ENCODE assay signal across 29 cellular contexts in genomic region chr2:46495347-46496030, GRCh38. TPM values are rescaled to one million over a fixed set of nuclear protein-coding genes. Genes with fewer than 3 reads are reported as not detected.
DNase-seq lines count a peak whose midpoint lies in the region; ATAC-seq and TF ChIP-seq lines count a peak whose summit lies in the region.
"Had no signal": no experiment of that assay in that cellular context is flagged by ENCODE, and none has a peak within 500 bp of the region (broad histone marks: within the 10 kb centered on the region; RNA-seq: fewer than 3 reads in every experiment).

No MANE protein-coding gene starts in this region.

- ATAC-seq in HG03135 (IDR thresholded peaks at IDR 0.05; ENCODE audit: unreplicated experiment) = no peak
- ATAC-seq: activated CD4-positive, CD25-positive, alpha-beta regulatory T cell treated with anti-CD3 and anti-CD28 coated beads, Interleukin-2, amount 50 U/mL, for 24 hours; activated T-cell treated with anti-CD3 and anti-CD28 coated beads, Interleukin-2, amount 50 U/mL, for 72 hours; body of pancreas; CD8-positive, alpha-beta T cell; Right ventricle myocardium inferior had no signal

- in situ Hi-C loops in astrocyte of the cerebellum (cut with HindIII; ENCODE audit: low sequenced_read_pairs) = no loop called here

- H3K4me3 ChIP-seq in astrocyte of the cerebellum (ENCODE audit: low read depth, low read length) = no peak overlapping the region
- H3K4me3 ChIP-seq: body of pancreas, HAP-1, hepatocyte, sigmoid colon, suprapubic skin had no signal

- H3K4me3 Mint-ChIP-seq in HFFc6 = no peak overlapping the region
- H3K4me3 Mint-ChIP-seq in type B pancreatic cell = peak overlapping the region; percentile 47
- H3K4me3 Mint-ChIP-seq: activated T-cell treated with anti-CD3 and anti-CD28 coated beads, Interleukin-2, amount 50 U/mL, for 72 hours; CD8-positive, alpha-beta T cell had no signal

- TF ChIP-seq CTCF in HFFc6 (IDR thresholded peaks at IDR 0.05) (no peak), astrocyte of the cerebellum (IDR thresholded peaks at IDR 0.05; ENCODE audit: low read depth, low read length, missing control alignments) (no peak), type B pancreatic cell (conservative IDR thresholded peaks at IDR 0.05) (no peak)

- no peaks in the 10 kb centered on the region for H3K9me3 Mint-ChIP-seq in HFFc6
- no peaks in the 10 kb centered on the region for H3K9me3 Mint-ChIP-seq in type B pancreatic cell
- H3K9me3 Mint-ChIP-seq: activated T-cell treated with anti-CD3 and anti-CD28 coated beads, Interleukin-2, amount 50 U/mL, for 72 hours; CD8-positive, alpha-beta T cell had no signal

- H3K27me3 Mint-ChIP-seq in HFFc6 (ENCODE audit: insufficient read depth) (peaks cover 10% of the 10 kb centered on the region), type B pancreatic cell (peaks cover 48% of the 10 kb centered on the region)

- DNase-seq in HFFc6 (peak; percentile 59), astrocyte of the cerebellum (ENCODE audit: low read depth) (peak; percentile 11), fibroblast of peridontal ligament (ENCODE audit: extremely low read depth) (peak; percentile 53), type B pancreatic cell (ENCODE audit: extremely low spot score, unreplicated experiment) (no peak), NCI-H1105 (lab: John Stamatoyannopoulos, UW) (no peak), SIG-M5 (lab: John Stamatoyannopoulos, UW) (no peak)
- DNase-seq: activated naive CD4-positive, alpha-beta T cell treated with anti-CD3 and anti-CD28 coated beads, Interleukin-2, amount 50 U/mL, for 16 hours; activated T-cell treated with anti-CD3 and anti-CD28 coated beads, Interleukin-2, amount 50 U/mL, for 72 hours; AML-193; body of pancreas; CD8-positive, alpha-beta T cell; GF-D8; KG1; NCI-H1694; NCI-H69; sigmoid colon; T1000 had no signal

- H3K36me3 Mint-ChIP-seq in HFFc6 (ENCODE audit: low read depth) (peaks cover 4% of the 10 kb centered on the region; the same call in 1 of the 2 replicates), type B pancreatic cell (no peaks in the 10 kb centered on the region)

- H3K27ac Mint-ChIP-seq in HFFc6 = peak overlapping the region; percentile 75
- no peak overlapping the region for H3K27ac Mint-ChIP-seq in type B pancreatic cell
- H3K27ac Mint-ChIP-seq: activated T-cell treated with anti-CD3 and anti-CD28 coated beads, Interleukin-2, amount 50 U/mL, for 72 hours; CD8-positive, alpha-beta T cell had no signal

- H3K4me1 Mint-ChIP-seq in HFFc6 (ENCODE audit: low read depth) = peaks cover 64% of the 10 kb centered on the region
- peaks cover 27% of the 10 kb centered on the region for H3K4me1 Mint-ChIP-seq in type B pancreatic cell (ENCODE audit: unreplicated experiment)

RNA-seq across cellular contexts. Expression of gene TMEM247, which starts 16.1 kb away (rescaled TPM):
- total RNA-seq in HFFc6 (2021; fragmentation: NEBNext Ultra II Directional; extraction: Animal tissue kit (Norgen Biotek cat#: 25700)) = not detected
- not detected in 2 replicates for total RNA-seq in type B pancreatic cell (ENCODE audit: low replicate concordance)
- total RNA-seq: activated CD8-positive, alpha-beta memory T cell treated with anti-CD3 and anti-CD28 coated beads for 36 hours; activated T-cell treated with anti-CD3 and anti-CD28 coated beads, Interleukin-2, amount 50 U/mL, for 72 hours; body of pancreas; CD8-positive, alpha-beta T cell; fibroblast of villous mesenchyme; hepatocyte; HT-29; lower leg skin; mononuclear cell; posterior vena cava; Right ventricle myocardium inferior; sigmoid colon; suprapubic skin had no signal

RNA-seq across cellular contexts. Expression of gene RHOQ, which starts 46.8 kb away (rescaled TPM):
- 10 to 100 TPM; 68.9 to 97.7 (median 90.2) TPM for total RNA-seq in HFFc6 (2021; fragmentation: NEBNext Ultra II Directional; extraction: Animal tissue kit (Norgen Biotek cat#: 25700))
- 41.4 and 43.1 TPM in 2 replicates for total RNA-seq in type B pancreatic cell (ENCODE audit: low replicate concordance)

RNA-seq across cellular contexts. Expression of gene ATP6V1E2, which starts 46.9 kb away (rescaled TPM):
- total RNA-seq in HFFc6 (2021; fragmentation: NEBNext Ultra II Directional; extraction: Animal tissue kit (Norgen Biotek cat#: 25700)) = 1 to 10 TPM; 4.0 to 4.7 (median 4.3) TPM
- total RNA-seq in type B pancreatic cell (ENCODE audit: low replicate concordance) = 9.3 and 12.9 TPM in 2 replicates

Comparison
In these comparisons a context has a peak if more than half of its experiments do, and no peak if none do; other contexts are left out.
1. DNase-seq: peak in HFFc6 (single experiment), astrocyte of the cerebellum (single experiment) and fibroblast of peridontal ligament (single experiment); none in type B pancreatic cell (single experiment), NCI-H1105 (single experiment) and SIG-M5 (single experiment).